1 cellular context compared by ENCODE assay signal in genomic region chr3:12953201-12953712, GRCh38.
TF ChIP-seq lines count a peak whose summit lies in the region.

No MANE protein-coding gene starts in this region.

TF ChIP-seq in K562, 482 proteins besides CTCF, POLR2A, EP300 and RAD21 (continued from another document):
- TF ChIP-seq PKNOX1 (IDR thresholded peaks at IDR 0.05) (peak; percentile 75; the same call in 1 of the 2 replicates), YY1 (IDR thresholded peaks at IDR 0.05; ENCODE audit: borderline replicate concordance in 1 of 3, control insufficient read depth in 1 of 3, extremely low read depth in 1 of 3, insufficient read depth in 3 of 3, insufficient read length in 1 of 3, insufficient replicate concordance in 2 of 3, low read depth in 1 of 3, low read length in 2 of 3) (peak in 2 of 3 experiments; percentile 14 to 62), NBN (IDR thresholded peaks at IDR 0.05; ENCODE audit: low read depth) (peak; percentile 75; the same call in 1 of the 2 replicates), SAFB2 (IDR thresholded peaks at IDR 0.05; ENCODE audit: borderline replicate concordance, low read depth, low read length, severe bottlenecking) (no peak), SP1 (CRISPR knock-in tag; IDR thresholded peaks at IDR 0.05) (peak; percentile 58; the same call in 1 of the 2 replicates), SMARCC2 (IDR thresholded peaks at IDR 0.05; ENCODE audit: low read depth) (peak; percentile 82), ZNF79 (CRISPR knock-in tag; IDR thresholded peaks at IDR 0.05; ENCODE audit: low read depth) (no peak), TFAP4 (CRISPR knock-in tag; IDR thresholded peaks at IDR 0.05; ENCODE audit: borderline replicate concordance) (peak; percentile 92), E2F6 (IDR thresholded peaks at IDR 0.05; ENCODE audit: borderline replicate concordance in 1 of 2, extremely low read depth in 1 of 2, insufficient read depth in 1 of 2, insufficient read length in 1 of 2, low read depth in 1 of 2, low read length in 1 of 2, poor library complexity in 1 of 2, severe bottlenecking in 1 of 2) (peak; percentile 9 to 51), MXI1 (IDR thresholded peaks at IDR 0.05; ENCODE audit: low read depth, low read length) (peak; percentile 24; the same call in 1 of the 2 replicates), MEIS2 (IDR thresholded peaks at IDR 0.05; ENCODE audit: partially characterized antibody) (peak; percentile 80), NONO (IDR thresholded peaks at IDR 0.05; ENCODE audit: low read depth in 2 of 2, low read length in 1 of 2) (0 out of 4 replicates have a peak, but pooled peaks of 1 of the 2 experiments have one; percentile 31), ESRRA (IDR thresholded peaks at IDR 0.05; ENCODE audit: borderline replicate concordance, low read depth) (0 out of 2 replicates have a peak, but pooled peaks have one; percentile 23), TAF9B (IDR thresholded peaks at IDR 0.05; ENCODE audit: partially characterized antibody) (no peak), GMEB1 (CRISPR knock-in tag; IDR thresholded peaks at IDR 0.05) (0 out of 2 replicates have a peak, but pooled peaks have one; percentile 5), POLR2H (tag; IDR thresholded peaks at IDR 0.05; ENCODE audit: low read depth) (no peak), KLF1 (tag; IDR thresholded peaks at IDR 0.05) (0 out of 2 replicates have a peak, but pooled peaks have one; percentile 34), ETS1 (conservative IDR thresholded peaks at IDR 0.05; ENCODE audit: control insufficient read depth, low read depth, low read length) (peak; percentile 94), STAT5A (IDR thresholded peaks at IDR 0.05; ENCODE audit: borderline replicate concordance, low read length) (peak; percentile 87), KDM1A (IDR thresholded peaks at IDR 0.05) (peak; percentile 38 to 54; a peak in 3 of 4 replicates), TEAD4 (IDR thresholded peaks at IDR 0.05; ENCODE audit: low read length) (peak; percentile 94), TEAD4 (CRISPR knock-in tag; IDR thresholded peaks at IDR 0.05; ENCODE audit: borderline replicate concordance) (no peak), CHCHD3 (CRISPR knock-in tag; IDR thresholded peaks at IDR 0.05) (no peak), ASH1L (IDR thresholded peaks at IDR 0.05; ENCODE audit: borderline replicate concordance, low read depth, partially characterized antibody) (no peak), NCOA1 (IDR thresholded peaks at IDR 0.05; ENCODE audit: low read depth) (peak; percentile 68; the same call in 1 of the 2 replicates), HES1 (IDR thresholded peaks at IDR 0.05; ENCODE audit: low read depth) (peak; percentile 85), NCOR1 (IDR thresholded peaks at IDR 0.05) (peak; percentile 97), ZNF239 (CRISPR knock-in tag; IDR thresholded peaks at IDR 0.05) (no peak), MAX (CRISPR knock-in tag; IDR thresholded peaks at IDR 0.05) (0 out of 2 replicates have a peak, but pooled peaks have one; percentile 7), RBFOX2 (IDR thresholded peaks at IDR 0.05; ENCODE audit: low read depth, low read length) (peak; percentile 72), KLF6 (CRISPR knock-in tag; IDR thresholded peaks at IDR 0.05; ENCODE audit: borderline replicate concordance) (no peak), ZNF280B (CRISPR knock-in tag; IDR thresholded peaks at IDR 0.05) (no peak), GTF2E2 (tag; IDR thresholded peaks at IDR 0.05) (no peak), MTA2 (IDR thresholded peaks at IDR 0.05; ENCODE audit: low read depth) (peak; percentile 89), MAZ (CRISPR knock-in tag; conservative IDR thresholded peaks at IDR 0.05 in 1 of 2, IDR thresholded peaks at IDR 0.05 in 1 of 2) (peak; percentile 94 to 96), CTBP1 (IDR thresholded peaks at IDR 0.05; ENCODE audit: borderline replicate concordance) (peak; percentile 76; the same call in 1 of the 2 replicates), ZNF175 (CRISPR knock-in tag; IDR thresholded peaks at IDR 0.05; ENCODE audit: low read depth) (no peak), TEAD1 (CRISPR knock-in tag; IDR thresholded peaks at IDR 0.05) (0 out of 4 replicates have a peak, but pooled peaks of 1 of the 2 experiments have one; percentile 19), LEF1 (IDR thresholded peaks at IDR 0.05) (peak; percentile 84), SMAD1 (IDR thresholded peaks at IDR 0.05; ENCODE audit: low read depth, low read length, partially characterized antibody) (peak; percentile 46), MAFF (IDR thresholded peaks at IDR 0.05; ENCODE audit: low read length) (no peak), ZNF395 (CRISPR knock-in tag; IDR thresholded peaks at IDR 0.05) (peak; percentile 83; the same call in 1 of the 2 replicates), NR2C2 (CRISPR knock-in tag; IDR thresholded peaks at IDR 0.05) (peak; percentile 49; the same call in 1 of the 2 replicates), NR2C2 (tag; IDR thresholded peaks at IDR 0.05) (no peak), RBBP5 (IDR thresholded peaks at IDR 0.05; ENCODE audit: borderline replicate concordance, insufficient read depth, low read length, poor library complexity, severe bottlenecking) (peak; percentile 66), ZNF431 (CRISPR knock-in tag; IDR thresholded peaks at IDR 0.05) (no peak), ZSCAN32 (CRISPR knock-in tag; IDR thresholded peaks at IDR 0.05) (no peak), SOX6 (IDR thresholded peaks at IDR 0.05) (peak; percentile 96), CXXC5 (CRISPR knock-in tag; IDR thresholded peaks at IDR 0.05) (peak; percentile 97)
